Comparison of ENCODE assay signal across 7 cellular contexts in genomic region chr19:927044-927706, GRCh38. TPM values are rescaled to one million over a fixed set of nuclear protein-coding genes. Genes with fewer than 3 reads are reported as not detected.
DNase-seq lines count a peak whose midpoint lies in the region; ATAC-seq and TF ChIP-seq lines count a peak whose summit lies in the region.

No MANE protein-coding gene starts in this region.

- H4K8ac ChIP-seq in neuronal stem cell (ENCODE audit: low read depth, low read length), result no peak overlapping the region

- H3K27me3 ChIP-seq in PC-3 (ENCODE audit: low read length) (no peaks in the 10 kb centered on the region), neuronal stem cell (ENCODE audit: control insufficient read depth in 3 of 3, insufficient read depth in 3 of 3, low read depth in 1 of 3, low read length in 3 of 3) (peaks cover 0 to 2% (median 0%) of the 10 kb centered on the region in 3 experiments)

- CTCF ChIA-PET in PC-3 (lab: Charles Lee), result no interaction called here

- H3K4ac ChIP-seq in neuronal stem cell (ENCODE audit: low read length), result no peak overlapping the region

- H3F3A ChIP-seq in PC-3 (ENCODE audit: low read length, unreplicated experiment), result no peaks in the 10 kb centered on the region

- H3K4me2 ChIP-seq in PC-3 (ENCODE audit: low read length) (peak overlapping the region; percentile 90), neuronal stem cell (ENCODE audit: insufficient read depth, low read length, poor library complexity, severe bottlenecking) (peak overlapping the region; percentile 80)

- POLR2A ChIA-PET in PC-3 (lab: Charles Lee; ENCODE audit: unreplicated experiment), result no interaction called here

- H3K18ac ChIP-seq in neuronal stem cell (ENCODE audit: low read length), result peak overlapping the region; percentile 76

- no peak overlapping the region for H2AFZ ChIP-seq in PC-3 (ENCODE audit: low read length)
- peak overlapping the region; percentile 97 for H2AFZ ChIP-seq in neuronal stem cell (ENCODE audit: low read length)

- TF ChIP-seq CTCF in GM13976 (IDR thresholded peaks at IDR 0.05; ENCODE audit: borderline replicate concordance, control extremely low read depth, extremely low read depth, insufficient read depth, missing control alignments) (no peak), PC-3 (conservative IDR thresholded peaks at IDR 0.05; ENCODE audit: low read depth, low read length) (no peak)

- H3K27ac ChIP-seq in PC-3 (ENCODE audit: low read length) (no peak overlapping the region), neuronal stem cell (replicated peaks; ENCODE audit: low read length) (peak overlapping the region; percentile 71)

- H3K14ac ChIP-seq in neuronal stem cell (ENCODE audit: low read length), result no peak overlapping the region

- no peaks in the 10 kb centered on the region for H3K9me3 ChIP-seq in PC-3 (ENCODE audit: low read length)
- H3K9me3 ChIP-seq in neuronal stem cell (replicated peaks in 1 of 2; ENCODE audit: control insufficient read depth in 2 of 2, insufficient read depth in 1 of 2, low read depth in 1 of 2, low read length in 2 of 2), result no peaks in the 10 kb centered on the region

- H2AK5ac ChIP-seq in neuronal stem cell (ENCODE audit: low read depth, low read length), result peak overlapping the region; percentile 98

- H3K36me3 ChIP-seq in PC-3 (ENCODE audit: low read depth, low read length) (no peaks in the 10 kb centered on the region), neuronal stem cell (replicated peaks in 1 of 2; ENCODE audit: control insufficient read depth in 2 of 2, insufficient read depth in 2 of 2, low read length in 2 of 2) (peaks cover 17 to 36% of the 10 kb centered on the region in 2 donors)

- H3K9me2 ChIP-seq in PC-3 (replicated peaks; ENCODE audit: low read length), result no peaks in the 10 kb centered on the region

- H3K4me1 ChIP-seq in PC-3 (ENCODE audit: insufficient read depth, low read length), result no peaks in the 10 kb centered on the region; the same call in 1 of the 2 replicates
- peaks cover 7 to 10% of the 10 kb centered on the region in 2 donors for H3K4me1 ChIP-seq in neuronal stem cell (ENCODE audit: control insufficient read depth in 2 of 2, insufficient read depth in 1 of 2, low read depth in 1 of 2, low read length in 2 of 2)

- in situ Hi-C loops in GM13976 (cut with MboI; ENCODE audit: low sequenced_read_pairs, unreplicated experiment), result no loop called here

- no peak for ATAC-seq in PC-3
- peak; percentile 7 for ATAC-seq in esophagus mucosa

- no peak overlapping the region for H2BK12ac ChIP-seq in neuronal stem cell (ENCODE audit: low read length)

- H3K79me2 ChIP-seq in PC-3 (ENCODE audit: low read length), result 0 out of 2 replicates have a peak, but pooled peaks cover 3% of the 10 kb centered on the region

- intact Hi-C loops in PC-3 (cut with micrococcal nuclease), result no loop called here

- peak overlapping the region; percentile 81 for H2BK120ac ChIP-seq in neuronal stem cell (ENCODE audit: low read depth, low read length)

- peak overlapping the region; percentile 85 for H3K23ac ChIP-seq in neuronal stem cell (ENCODE audit: low read depth, low read length, poor library complexity)

- H2BK5ac ChIP-seq in neuronal stem cell (ENCODE audit: low read length), result peak overlapping the region; percentile 98

- peaks cover 14% of the 10 kb centered on the region for H3K79me1 ChIP-seq in neuronal stem cell (ENCODE audit: low read depth, low read length)

- H3K9ac ChIP-seq in PC-3 (ENCODE audit: low read length), result peak overlapping the region; percentile 38; the same call in 1 of the 2 replicates
- peak overlapping the region; percentile 60 for H3K9ac ChIP-seq in neuronal stem cell (ENCODE audit: low read depth, low read length, poor library complexity)

- DNase-seq in GM13976 (ENCODE audit: low spot score), result peak; percentile 68
- no peak for DNase-seq in PC-3
- DNase-seq in neuronal stem cell (ENCODE audit: low spot score), result no peak
- no peak for DNase-seq in NCI-H1436 (lab: John Stamatoyannopoulos, UW)
- no peak for DNase-seq in Kasumi-1 (lab: John Stamatoyannopoulos, UW)
- no peak for DNase-seq in NK-92 treated with Interleukin-12 subunit alpha and Interleukin-12 subunit beta, amount 100 ng/mL, for 24 hours (lab: John Stamatoyannopoulos, UW)

- H4K20me1 ChIP-seq in PC-3 (ENCODE audit: low read length), result no peaks in the 10 kb centered on the region

- H3K4me3 ChIP-seq in PC-3 (ENCODE audit: low read length) (peak overlapping the region; percentile 81), neuronal stem cell (ENCODE audit: low read length in 2 of 2) (peak overlapping the region; percentile 97 to 98)

- WGBS in neuronal stem cell (ENCODE audit: extremely low coverage in 2 of 2, insufficient read length in 2 of 2, insufficient replicate concordance in 1 of 2), 2 donors, result no CpG with 5 or more reads among the region's 28 CpGs

- no TSS peak for BruUV-seq in PC-3 (replicated peaks; lab: Mats Ljungman, UMichigan)

- H2BK15ac ChIP-seq in neuronal stem cell (ENCODE audit: low read length), result peak overlapping the region; percentile 96

- no peak overlapping the region for H4K91ac ChIP-seq in neuronal stem cell (ENCODE audit: low read depth, low read length, poor library complexity)

RNA-seq across cellular contexts. Expression of gene ARID3A, which starts 1.3 kb away (rescaled TPM):
- total RNA-seq in PC-3 (2014; rRNA removed) (5.6 and 13.9 TPM in 2 replicates), esophagus mucosa (6.9 TPM)
- 61.6 TPM for polyA plus RNA-seq in neuronal stem cell (2013, experiment 1 of 2)
- 65.4 TPM for polyA plus RNA-seq in neuronal stem cell (2013, experiment 2 of 2)

RNA-seq across cellular contexts. Expression of gene KISS1R, which starts 10.0 kb away (rescaled TPM):
- 1.2 and 3.9 TPM in 2 replicates for total RNA-seq in PC-3 (2014; rRNA removed)
- total RNA-seq in esophagus mucosa, result not detected
- 0.29 TPM for polyA plus RNA-seq in neuronal stem cell (2013, experiment 1 of 2)
- polyA plus RNA-seq in neuronal stem cell (2013, experiment 2 of 2), result 0.39 TPM

RNA-seq across cellular contexts. Expression of gene R3HDM4, which starts 14.2 kb away (rescaled TPM):
- total RNA-seq in PC-3 (2014; rRNA removed) (34.0 and 44.9 TPM in 2 replicates), esophagus mucosa (59.2 TPM)
- 52.8 TPM for polyA plus RNA-seq in neuronal stem cell (2013, experiment 1 of 2)
- polyA plus RNA-seq in neuronal stem cell (2013, experiment 2 of 2), result 52.4 TPM

RNA-seq across cellular contexts. Expression of gene RNU6-9, which starts 33.9 kb away (rescaled TPM):
- not detected in 2 replicates for total RNA-seq in PC-3 (2014; rRNA removed)
- not detected for total RNA-seq in esophagus mucosa
- polyA plus RNA-seq in neuronal stem cell (2013, experiment 1 of 2), result not detected
- not detected for polyA plus RNA-seq in neuronal stem cell (2013, experiment 2 of 2)

RNA-seq across cellular contexts. Expression of gene MED16, which starts 34.2 kb away (rescaled TPM):
- total RNA-seq in PC-3 (2014; rRNA removed), result 25.9 and 41.6 TPM in 2 replicates
- total RNA-seq in esophagus mucosa, result 43.5 TPM
- 33.3 TPM for polyA plus RNA-seq in neuronal stem cell (2013, experiment 1 of 2)
- polyA plus RNA-seq in neuronal stem cell (2013, experiment 2 of 2), result 32.9 TPM
